1 cellular context compared by ENCODE assay signal in the genomic region with DNA sequence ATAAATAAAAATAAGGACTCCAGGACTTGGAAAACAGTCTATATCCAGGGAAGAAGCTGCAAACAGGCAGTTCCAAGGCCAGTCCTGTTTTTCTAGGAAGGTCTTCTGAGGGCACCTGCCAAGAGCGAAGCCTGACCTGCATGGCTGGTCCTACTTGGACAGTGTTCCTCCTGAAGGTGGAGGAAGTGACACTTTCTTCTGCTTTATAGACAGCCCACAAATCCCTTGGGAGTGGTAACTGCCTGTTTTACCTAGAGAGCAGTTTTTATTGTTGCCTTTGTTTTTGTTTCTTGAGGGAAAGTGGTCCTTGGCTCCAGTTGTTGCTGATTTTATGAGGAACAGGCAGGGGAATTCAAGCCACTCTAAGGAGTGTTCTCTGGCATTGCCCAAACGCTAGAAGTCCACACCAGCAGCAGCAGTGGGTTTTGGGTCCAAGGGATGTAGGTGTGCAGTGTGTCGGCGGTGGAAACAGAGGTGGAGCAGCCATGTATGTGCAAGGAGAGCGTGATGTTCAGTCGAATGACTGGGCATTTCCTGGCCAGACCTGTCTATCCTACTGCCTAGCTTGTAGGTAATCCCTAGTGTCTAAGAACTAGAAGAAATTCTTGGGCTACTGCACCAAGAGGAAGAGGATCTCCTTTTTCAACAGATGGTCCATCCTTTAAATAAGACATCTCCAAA.
TF ChIP-seq lines count a peak whose summit lies in the region.

No MANE protein-coding gene starts in this region.

TF ChIP-seq in HEK293, 187 proteins besides CTCF, POLR2A, EP300 and RAD21 (continued from another document):
- TF ChIP-seq ZNF488 (tag by site-specific recombination; IDR thresholded peaks at IDR 0.05): no peak
- no peak for TF ChIP-seq ZNF37A (tag by site-specific recombination; IDR thresholded peaks at IDR 0.05)
- TF ChIP-seq ZNF175 (tag by site-specific recombination; IDR thresholded peaks at IDR 0.05): no peak
- no peak for TF ChIP-seq ZNF274 (IDR thresholded peaks at IDR 0.05; ENCODE audit: low read length)
- no peak for TF ChIP-seq ZNF274 (tag by site-specific recombination; IDR thresholded peaks at IDR 0.05; ENCODE audit: borderline replicate concordance)
- TF ChIP-seq ZNF571 (tag by site-specific recombination; IDR thresholded peaks at IDR 0.05): no peak
- TF ChIP-seq ZNF626 (tag by site-specific recombination; IDR thresholded peaks at IDR 0.05): no peak
- TF ChIP-seq MYNN (tag by site-specific recombination; IDR thresholded peaks at IDR 0.05; ENCODE audit: borderline replicate concordance): no peak
- TF ChIP-seq MEIS1 (CRISPR knock-in tag; IDR thresholded peaks at IDR 0.05; ENCODE audit: borderline replicate concordance): no peak
- peak; percentile 36; the same call in 1 of the 2 replicates for TF ChIP-seq EGR2 (tag by site-specific recombination; IDR thresholded peaks at IDR 0.05; ENCODE audit: low read depth)
- peak; percentile 29; the same call in 1 of the 2 replicates for TF ChIP-seq ZNF423 (tag by site-specific recombination; IDR thresholded peaks at IDR 0.05)
- peak; percentile 48 for TF ChIP-seq ZBTB11 (tag by site-specific recombination; conservative IDR thresholded peaks at IDR 0.05; ENCODE audit: low read depth)
- TF ChIP-seq SP7 (tag by site-specific recombination; IDR thresholded peaks at IDR 0.05): no peak
- no peak for TF ChIP-seq ZNF501 (tag by site-specific recombination; IDR thresholded peaks at IDR 0.05)
- no peak for TF ChIP-seq GLI2 (tag by site-specific recombination; IDR thresholded peaks at IDR 0.05; ENCODE audit: borderline replicate concordance, low read depth)
- TF ChIP-seq ZBTB21 (tag by site-specific recombination; IDR thresholded peaks at IDR 0.05): no peak
- no peak for TF ChIP-seq ZNF133 (tag by site-specific recombination; IDR thresholded peaks at IDR 0.05)
- TF ChIP-seq, protein P1, sequence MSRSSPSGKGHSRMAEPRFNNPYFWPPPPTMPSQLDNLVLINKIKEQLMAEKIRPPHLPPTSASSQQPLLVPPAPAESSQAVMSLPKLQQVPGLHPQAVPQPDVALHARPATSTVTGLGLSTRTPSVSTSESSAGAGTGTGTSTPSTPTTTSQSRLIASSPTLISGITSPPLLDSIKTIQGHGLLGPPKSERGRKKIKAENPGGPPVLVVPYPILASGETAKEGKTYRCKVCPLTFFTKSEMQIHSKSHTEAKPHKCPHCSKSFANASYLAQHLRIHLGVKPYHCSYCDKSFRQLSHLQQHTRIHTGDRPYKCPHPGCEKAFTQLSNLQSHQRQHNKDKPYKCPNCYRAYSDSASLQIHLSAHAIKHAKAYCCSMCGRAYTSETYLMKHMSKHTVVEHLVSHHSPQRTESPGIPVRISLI (tag by site-specific recombination; IDR thresholded peaks at IDR 0.05): no peak
- TF ChIP-seq ZNF549 (tag by site-specific recombination; IDR thresholded peaks at IDR 0.05): no peak
- no peak for TF ChIP-seq SCRT1 (tag by site-specific recombination; IDR thresholded peaks at IDR 0.05; ENCODE audit: borderline replicate concordance)
- no peak for TF ChIP-seq WT1 (tag by site-specific recombination; IDR thresholded peaks at IDR 0.05)
- TF ChIP-seq ZNF2 (tag by site-specific recombination; IDR thresholded peaks at IDR 0.05): no peak
- TF ChIP-seq ZNF366 (tag by site-specific recombination; conservative IDR thresholded peaks at IDR 0.05): no peak
- TF ChIP-seq ZNF621 (tag by site-specific recombination; IDR thresholded peaks at IDR 0.05): no peak
- TF ChIP-seq, protein P2, sequence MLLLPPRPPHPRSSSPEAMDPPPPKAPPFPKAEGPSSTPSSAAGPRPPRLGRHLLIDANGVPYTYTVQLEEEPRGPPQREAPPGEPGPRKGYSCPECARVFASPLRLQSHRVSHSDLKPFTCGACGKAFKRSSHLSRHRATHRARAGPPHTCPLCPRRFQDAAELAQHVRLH (tag by site-specific recombination; IDR thresholded peaks at IDR 0.05): 0 out of 2 replicates have a peak, but pooled peaks have one; percentile 42
- no peak for TF ChIP-seq ZBTB10 (tag by site-specific recombination; IDR thresholded peaks at IDR 0.05)
- TF ChIP-seq ZNF529 (tag by site-specific recombination; IDR thresholded peaks at IDR 0.05; ENCODE audit: insufficient replicate concordance): no peak
- TF ChIP-seq GLI4 (tag by site-specific recombination; IDR thresholded peaks at IDR 0.05): no peak
- TF ChIP-seq ZNF121 (tag by site-specific recombination; IDR thresholded peaks at IDR 0.05): no peak
- TF ChIP-seq ZSCAN16 (tag by site-specific recombination; IDR thresholded peaks at IDR 0.05): no peak
- TF ChIP-seq ZNF155 (tag by site-specific recombination; IDR thresholded peaks at IDR 0.05): no peak
- TF ChIP-seq ZNF223 (tag by site-specific recombination; IDR thresholded peaks at IDR 0.05): no peak
- TF ChIP-seq ZNF48 (tag by site-specific recombination; IDR thresholded peaks at IDR 0.05): no peak
- no peak for TF ChIP-seq BCL11A (tag by site-specific recombination; IDR thresholded peaks at IDR 0.05; ENCODE audit: low read depth)
- TF ChIP-seq YY2 (tag by site-specific recombination; IDR thresholded peaks at IDR 0.05): no peak
- no peak for TF ChIP-seq TCF7L2 (IDR thresholded peaks at IDR 0.05; ENCODE audit: borderline replicate concordance, low read depth, low read length)
- no peak for TF ChIP-seq ZBTB49 (tag by site-specific recombination; IDR thresholded peaks at IDR 0.05; ENCODE audit: low read depth)
- no peak for TF ChIP-seq ZNF140 (tag by site-specific recombination; IDR thresholded peaks at IDR 0.05)
- no peak for TF ChIP-seq ZNF600 (tag by site-specific recombination; IDR thresholded peaks at IDR 0.05)
- TF ChIP-seq ZBTB7A (tag by site-specific recombination; IDR thresholded peaks at IDR 0.05; ENCODE audit: low read depth): no peak
- TF ChIP-seq ZBTB44 (tag by site-specific recombination; IDR thresholded peaks at IDR 0.05): no peak
- no peak for TF ChIP-seq ZNF132 (tag by site-specific recombination; IDR thresholded peaks at IDR 0.05; ENCODE audit: borderline replicate concordance)
